ENCODE assay signal across 1 cellular context in the genomic region with DNA sequence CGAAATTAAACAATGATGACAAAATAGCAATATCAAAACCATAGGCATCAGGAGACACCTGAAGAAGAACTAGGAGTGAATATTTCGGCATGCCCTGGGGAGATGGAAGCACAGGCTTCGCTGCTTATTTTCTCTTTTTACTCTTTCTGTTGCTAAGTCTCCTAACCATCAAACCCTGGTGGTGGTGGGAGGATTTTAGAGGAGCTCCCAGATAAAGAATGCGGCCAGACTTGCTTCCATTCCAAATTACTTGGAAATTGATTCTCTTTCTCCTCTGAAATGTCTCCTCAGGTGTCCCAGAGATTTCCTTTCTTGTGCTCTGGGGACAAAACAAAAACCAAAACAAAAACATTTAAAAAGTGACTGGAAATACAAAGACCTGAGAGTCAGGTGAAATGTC.
TF ChIP-seq lines count a peak whose summit lies in the region.

No MANE protein-coding gene starts in this region.

TF ChIP-seq in H1, 55 proteins besides CTCF, POLR2A, EP300 and RAD21 (continued from another document):
- TF ChIP-seq EGR1 (IDR thresholded peaks at IDR 0.05; ENCODE audit: borderline replicate concordance, low read depth, low read length) (no peak), TBP (IDR thresholded peaks at IDR 0.05; ENCODE audit: low read depth, low read length) (no peak), NRF1 (IDR thresholded peaks at IDR 0.05; ENCODE audit: low read depth, low read length) (no peak), RBBP5 (IDR thresholded peaks at IDR 0.05; ENCODE audit: borderline replicate concordance, low read depth, low read length) (no peak), CTBP2 (IDR thresholded peaks at IDR 0.05; ENCODE audit: borderline replicate concordance, insufficient read depth, insufficient read length, low read length) (no peak), EZH2 (IDR thresholded peaks at IDR 0.05; ENCODE audit: low read depth, low read length, severe bottlenecking) (no peak), RNF2 (IDR thresholded peaks at IDR 0.05; ENCODE audit: borderline replicate concordance, low read depth, low read length, missing control alignments, poor library complexity, severe bottlenecking) (no peak)
